In the genomic region with DNA sequence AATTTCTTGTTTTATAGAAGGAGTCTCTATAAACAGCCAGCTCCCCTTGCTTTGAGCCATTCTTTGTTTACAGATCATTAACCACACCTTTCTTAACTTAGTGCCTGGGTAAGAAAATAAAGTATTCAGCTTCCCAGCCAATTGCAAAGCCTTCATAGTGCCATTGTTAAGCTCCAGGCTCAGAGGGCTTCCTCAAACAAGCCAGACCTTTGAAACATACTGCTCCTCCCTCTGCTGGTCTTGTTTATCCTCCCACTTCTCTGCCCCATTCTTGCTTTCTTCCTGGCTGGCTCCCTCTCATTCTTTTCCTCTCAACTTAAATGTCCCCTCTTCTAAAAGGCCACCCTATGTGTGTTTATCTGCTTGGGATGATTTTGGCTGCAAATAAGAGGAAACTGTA, we compare ENCODE assay signal across 23 cellular contexts.
A peak's percentile ranks its signal among the peaks of the same experiment; 100 is the strongest.
DNase-seq lines count a peak whose midpoint lies in the region; ATAC-seq, FAIRE-seq and TF ChIP-seq lines count a peak whose summit lies in the region.
"Had no signal": no experiment of that assay in that cellular context is flagged by ENCODE, and none has a peak within 500 bp of the region (broad histone marks: within the 10 kb centered on the region; RNA-seq: fewer than 3 reads in every experiment).

No MANE protein-coding gene starts in this region.

- H3K4me3 ChIP-seq in Caco-2 (ENCODE audit: low read depth, low read length) (no peak overlapping the region), choroid plexus epithelial cell (ENCODE audit: low read depth, low read length) (no peak overlapping the region), PC-9 (no peak overlapping the region)
- H3K4me3 ChIP-seq: body of pancreas, gastrocnemius medialis, smooth muscle cell had no signal

- BruUV-seq in Caco-2 (replicated peaks; lab: Mats Ljungman, UMichigan) (no TSS peak), PC-9 (replicated peaks; lab: Mats Ljungman, UMichigan) (no TSS peak)

- no peak for TF ChIP-seq CTCF in Caco-2 (IDR thresholded peaks at IDR 0.05; ENCODE audit: insufficient read depth in 1 of 2, low read depth in 1 of 2, low read length in 1 of 2, severe bottlenecking in 1 of 2, unreplicated experiment in 1 of 2)
- TF ChIP-seq CTCF in choroid plexus epithelial cell (conservative IDR thresholded peaks at IDR 0.05; ENCODE audit: low read depth, low read length), result peak; percentile 29
- no peak for TF ChIP-seq CTCF in PC-9 (conservative IDR thresholded peaks at IDR 0.05)

- no peaks in the 10 kb centered on the region for H3K36me3 ChIP-seq in Caco-2 (ENCODE audit: control insufficient read depth, insufficient read depth, low read length)
- H3K36me3 ChIP-seq in PC-9 (ENCODE audit: low read depth), result no peaks in the 10 kb centered on the region
- H3K36me3 ChIP-seq: gastrocnemius medialis had no signal

- intact Hi-C loops in Caco-2 (cut with micrococcal nuclease; ENCODE audit: unreplicated experiment) (loop anchor here (2.0 to 5.0 kb wide), 2 partner anchors 151 to 216 kb away; no protein-coding TSS in a partner anchor), left colon (cut with DNase I, micrococcal nuclease) (no loop called here), PC-9 (cut with micrococcal nuclease; ENCODE audit: unreplicated experiment) (no loop called here)

- DNase-seq in Caco-2 (peak; percentile 27 to 45), HT-29 (ENCODE audit: low spot score) (peak; percentile 46), choroid plexus epithelial cell (ENCODE audit: low read depth) (peak; percentile 11), left colon (peak in 1 of 2 donors; percentile 44), HTR-8/SVneo (ENCODE audit: insufficient read length, low spot score) (no peak), PC-9 (no peak)
- DNase-seq: activated B cell treated with CpG ODN at 0.5 μM for 24 hours; activated naive CD8-positive, alpha-beta T cell treated with anti-CD3 and anti-CD28 coated beads for 36 hours; body of pancreas; CD8-positive, alpha-beta T cell; gastrocnemius medialis; HFFc6; naive thymus-derived CD4-positive, alpha-beta T cell; NCI-H1105 treated with DMSO at 0.1 percent for 48 hours; posterior cingulate gyrus; Right ventricle myocardium superior; stimulated activated CD4-positive, alpha-beta T cell treated with anti-CD3 and anti-CD28 coated beads, Interleukin-4, amount 100 ng/mL, for 24 hours; T-helper 17 cell had no signal

- no peaks in the 10 kb centered on the region for H3K27me3 ChIP-seq in Caco-2 (replicated peaks; ENCODE audit: control insufficient read depth, insufficient read depth, low read length)
- H3K27me3 ChIP-seq in PC-9 (ENCODE audit: insufficient read depth, low read depth), result no peaks in the 10 kb centered on the region
- H3K27me3 ChIP-seq: body of pancreas, gastrocnemius medialis had no signal

- ATAC-seq in left colon (peak; percentile 97), GM18498 (IDR thresholded peaks at IDR 0.05; ENCODE audit: unreplicated experiment) (no peak), GM19351 (IDR thresholded peaks at IDR 0.05; ENCODE audit: unreplicated experiment) (no peak)
- ATAC-seq: body of pancreas; CD8-positive, alpha-beta T cell; gastrocnemius medialis; naive thymus-derived CD4-positive, alpha-beta T cell; T-helper 17 cell had no signal

- H3K4me1 ChIP-seq in Caco-2 (no peaks in the 10 kb centered on the region), PC-9 (replicated peaks; ENCODE audit: insufficient read depth) (no peaks in the 10 kb centered on the region)
- H3K4me1 ChIP-seq: body of pancreas, gastrocnemius medialis had no signal

- CTCF ChIA-PET in Caco-2 (lab: Charles Lee), result no interaction called here
- CTCF ChIA-PET in PC-9 (lab: Charles Lee), result no interaction called here

- H3K27me3 Mint-ChIP-seq in Caco-2 (ENCODE audit: insufficient read depth, unreplicated experiment), result no peaks in the 10 kb centered on the region
- H3K27me3 Mint-ChIP-seq: activated B cell treated with CpG ODN at 0.5 μM for 24 hours; activated naive CD8-positive, alpha-beta T cell treated with anti-CD3 and anti-CD28 coated beads for 36 hours; naive thymus-derived CD4-positive, alpha-beta T cell had no signal

- no peaks in the 10 kb centered on the region for H3K9me3 ChIP-seq in Caco-2
- H3K9me3 ChIP-seq in PC-9 (ENCODE audit: insufficient read depth, low read depth), result no peaks in the 10 kb centered on the region
- H3K9me3 ChIP-seq: body of pancreas, gastrocnemius medialis had no signal

- no peaks in the 10 kb centered on the region for H3K9me2 ChIP-seq in PC-9 (ENCODE audit: insufficient read depth)

- POLR2A ChIA-PET in Caco-2 (lab: Charles Lee), result no interaction called here
- POLR2A ChIA-PET in PC-9 (lab: Charles Lee; ENCODE audit: unreplicated experiment), result no interaction called here

- FAIRE-seq in HTR-8/SVneo (lab: Jason Lieb, UNC), result no peak
- FAIRE-seq: urothelium cell line had no signal

- H3K36me3 Mint-ChIP-seq in Caco-2 (ENCODE audit: insufficient read depth, unreplicated experiment), result no peaks in the 10 kb centered on the region
- H3K36me3 Mint-ChIP-seq: activated naive CD8-positive, alpha-beta T cell treated with anti-CD3 and anti-CD28 coated beads for 36 hours; CD8-positive, alpha-beta T cell had no signal

- H3K79me2 ChIP-seq in PC-9 (ENCODE audit: low read depth), result no peaks in the 10 kb centered on the region

- H2AFZ ChIP-seq in PC-9, result no peak overlapping the region

- H3K27ac ChIP-seq in PC-9, result no peak overlapping the region
- H3K27ac ChIP-seq: body of pancreas, gastrocnemius medialis had no signal

- H3F3A ChIP-seq in PC-9 (ENCODE audit: insufficient read depth, low read depth), result no peaks in the 10 kb centered on the region

- no peaks in the 10 kb centered on the region for H4K20me1 ChIP-seq in PC-9 (ENCODE audit: insufficient read depth)

- H3K27ac Mint-ChIP-seq in Caco-2 (ENCODE audit: unreplicated experiment), result no peak overlapping the region
- H3K27ac Mint-ChIP-seq: activated B cell treated with CpG ODN at 0.5 μM for 24 hours; activated naive CD8-positive, alpha-beta T cell treated with anti-CD3 and anti-CD28 coated beads for 36 hours; activated T-helper 1 cell treated with anti-CD3 and anti-CD28 coated beads, Interleukin-12 subunit alpha, Interleukin-12 subunit beta, Interleukin-2, Interleukin-4 antibody, amounts not matched to agents 30 ng/mL and 10 ng/mL and 1 ng/mL, durations not matched to agents 14 hours and 24 hours and 36 hours; CD8-positive, alpha-beta T cell; HFFc6; naive thymus-derived CD4-positive, alpha-beta T cell; T-helper 17 cell had no signal

- H3K4me3 Mint-ChIP-seq in Caco-2 (ENCODE audit: unreplicated experiment), result no peak overlapping the region
- H3K4me3 Mint-ChIP-seq: activated B cell treated with CpG ODN at 0.5 μM for 24 hours; activated naive CD8-positive, alpha-beta T cell treated with anti-CD3 and anti-CD28 coated beads for 36 hours; activated T-helper 1 cell treated with anti-CD3 and anti-CD28 coated beads, Interleukin-12 subunit alpha, Interleukin-12 subunit beta, Interleukin-2, Interleukin-4 antibody, amounts not matched to agents 30 ng/mL and 10 ng/mL and 1 ng/mL, durations not matched to agents 14 hours and 24 hours and 36 hours; CD8-positive, alpha-beta T cell; HFFc6; naive thymus-derived CD4-positive, alpha-beta T cell; T-helper 17 cell had no signal

- H3K4me2 ChIP-seq in PC-9, result no peak overlapping the region
- H3K4me2 ChIP-seq: smooth muscle cell had no signal

- H3K4me1 Mint-ChIP-seq in Caco-2 (ENCODE audit: low read depth, unreplicated experiment), result peaks cover 6% of the 10 kb centered on the region
- H3K4me1 Mint-ChIP-seq: activated B cell treated with CpG ODN at 0.5 μM for 24 hours; activated naive CD8-positive, alpha-beta T cell treated with anti-CD3 and anti-CD28 coated beads for 36 hours; T-helper 17 cell had no signal

- H3K9me3 Mint-ChIP-seq in Caco-2 (ENCODE audit: unreplicated experiment), result no peaks in the 10 kb centered on the region
- H3K9me3 Mint-ChIP-seq: activated B cell treated with CpG ODN at 0.5 μM for 24 hours; activated naive CD8-positive, alpha-beta T cell treated with anti-CD3 and anti-CD28 coated beads for 36 hours; activated T-helper 1 cell treated with anti-CD3 and anti-CD28 coated beads, Interleukin-12 subunit alpha, Interleukin-12 subunit beta, Interleukin-2, Interleukin-4 antibody, amounts not matched to agents 30 ng/mL and 10 ng/mL and 1 ng/mL, durations not matched to agents 14 hours and 24 hours and 36 hours; CD8-positive, alpha-beta T cell; naive thymus-derived CD4-positive, alpha-beta T cell had no signal

Comparison
In these comparisons a context has a peak if more than half of its experiments do, and no peak if none do; other contexts are left out.
1. DNase-seq: peak in Caco-2 (2 of 2), HT-29 (single experiment) and choroid plexus epithelial cell (single experiment); none in HTR-8/SVneo (single experiment) and PC-9 (0 of 2).